Comparison of ENCODE assay signal across 18 cellular contexts in the genomic region with DNA sequence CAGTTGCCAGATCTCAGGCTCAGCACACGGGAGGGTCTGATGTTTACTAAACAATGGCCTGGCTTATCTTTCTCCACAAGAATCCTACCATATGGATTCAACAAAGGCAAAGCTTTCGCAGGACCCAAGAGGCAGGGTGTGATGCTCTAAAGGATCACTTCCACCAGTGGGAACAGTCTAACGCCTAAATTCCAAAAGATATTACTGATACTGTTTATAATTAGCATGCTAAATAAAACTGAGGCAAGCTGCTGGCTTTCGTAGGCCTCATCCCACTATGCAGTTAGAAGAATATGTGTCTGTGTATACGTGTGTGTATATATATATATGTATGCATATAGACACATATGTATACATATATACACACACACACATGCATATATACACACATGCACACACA. TPM values are rescaled to one million over a fixed set of nuclear protein-coding genes. Genes with fewer than 3 reads are reported as not detected.
A peak's percentile ranks its signal among the peaks of the same experiment; 100 is the strongest.
DNase-seq lines count a peak whose midpoint lies in the region; ATAC-seq and TF ChIP-seq lines count a peak whose summit lies in the region.
"Had no signal": no experiment of that assay in that cellular context is flagged by ENCODE, and none has a peak within 500 bp of the region (broad histone marks: within the 10 kb centered on the region; RNA-seq: fewer than 3 reads in every experiment).

No MANE protein-coding gene starts in this region.

- DNase-seq in neural progenitor cell (ENCODE audit: low spot score), result peak; percentile 16
- DNase-seq in gastrocnemius medialis, result no peak
- DNase-seq in NCI-H748 (lab: John Stamatoyannopoulos, UW; ENCODE audit: unreplicated experiment), result no peak
- no peak for DNase-seq in SKM-1 (lab: John Stamatoyannopoulos, UW; ENCODE audit: unreplicated experiment)
- DNase-seq: AML-193; Caco-2; Calu3; CD4-positive, alpha-beta T cell; CD8-positive, alpha-beta T cell; DMS79 treated with DMSO at 0.1 percent for 48 hours; GF-D8 had no signal

- no peaks in the 10 kb centered on the region for H3K9me3 Mint-ChIP-seq in neural progenitor cell
- H3K9me3 Mint-ChIP-seq: CD4-positive, alpha-beta T cell; CD8-positive, alpha-beta T cell had no signal

- H3K36me3 ChIP-seq in neural progenitor cell (no peaks in the 10 kb centered on the region), gastrocnemius medialis (no peaks in the 10 kb centered on the region)
- H3K36me3 ChIP-seq: BLaER1 treated with 17β-estradiol and CSF1 and Interleukin-3, amounts not matched to agents 10 nM and 100 nM had no signal

- no peaks in the 10 kb centered on the region for H3K27me3 ChIP-seq in neural progenitor cell
- H3K27me3 ChIP-seq in gastrocnemius medialis, result no peaks in the 10 kb centered on the region
- H3K27me3 ChIP-seq: BLaER1 treated with 17β-estradiol and CSF1 and Interleukin-3, amounts not matched to agents 10 nM and 100 nM had no signal

- TF ChIP-seq POLR2A in gastrocnemius medialis (IDR thresholded peaks at IDR 0.05), result no peak

- H3K27ac ChIP-seq in cingulate gyrus (ENCODE audit: low read depth, low read length) (peak overlapping the region; percentile 16), neural progenitor cell (no peak overlapping the region), gastrocnemius medialis (peak overlapping the region; percentile 80 to 87 (median 86))
- H3K27ac ChIP-seq: 22Rv1; A549; BLaER1 treated with 17β-estradiol and CSF1 and Interleukin-3, amounts not matched to agents 10 nM and 100 nM; C4-2B had no signal

- H3K4me3 Mint-ChIP-seq in neural progenitor cell, result no peak overlapping the region
- H3K4me3 Mint-ChIP-seq: B cell; CD4-positive, alpha-beta T cell; CD8-positive, alpha-beta T cell had no signal

- H3K36me3 Mint-ChIP-seq in neural progenitor cell, result no peaks in the 10 kb centered on the region
- H3K36me3 Mint-ChIP-seq: CD8-positive, alpha-beta T cell had no signal

- H3F3A ChIP-seq in neural progenitor cell (ENCODE audit: low read depth), result no peaks in the 10 kb centered on the region

- H3K4me1 ChIP-seq in neural progenitor cell (peaks cover 27% of the 10 kb centered on the region), gastrocnemius medialis (peaks cover 57 to 84% of the 10 kb centered on the region in 2 donors)
- H3K4me1 ChIP-seq: A549; BLaER1 treated with 17β-estradiol and CSF1 and Interleukin-3, amounts not matched to agents 10 nM and 100 nM; Caco-2 had no signal

- no peaks in the 10 kb centered on the region for H4K20me1 ChIP-seq in neural progenitor cell (ENCODE audit: low read depth)
- H4K20me1 ChIP-seq: BLaER1 treated with 17β-estradiol and CSF1 and Interleukin-3, amounts not matched to agents 10 nM and 100 nM had no signal

- TF ChIP-seq CTCF in neural progenitor cell (IDR thresholded peaks at IDR 0.05) (no peak), gastrocnemius medialis (IDR thresholded peaks at IDR 0.05 in 4 of 5, conservative IDR thresholded peaks at IDR 0.05 in 1 of 5) (no peak)

- intact Hi-C loops in gastrocnemius medialis (cut with DNase I; ENCODE audit: low total_unique reads), result no loop called here

- H3K27ac Mint-ChIP-seq in neural progenitor cell, result no peak overlapping the region
- H3K27ac Mint-ChIP-seq: B cell; CD4-positive, alpha-beta T cell; CD8-positive, alpha-beta T cell had no signal

- H3K79me2 ChIP-seq in neural progenitor cell (ENCODE audit: low read depth), result no peaks in the 10 kb centered on the region

- H3K4me1 Mint-ChIP-seq in neural progenitor cell, result peaks cover 5% of the 10 kb centered on the region
- H3K4me1 Mint-ChIP-seq: B cell had no signal

- H3K4me3 ChIP-seq in neural progenitor cell, result no peak overlapping the region
- no peak overlapping the region for H3K4me3 ChIP-seq in gastrocnemius medialis
- H3K4me3 ChIP-seq: A549; BLaER1 treated with 17β-estradiol and CSF1 and Interleukin-3, amounts not matched to agents 10 nM and 100 nM had no signal

- H3K9me3 ChIP-seq in neural progenitor cell (ENCODE audit: low read depth) (no peaks in the 10 kb centered on the region), gastrocnemius medialis (no peaks in the 10 kb centered on the region)
- H3K9me3 ChIP-seq: A549; BLaER1 treated with 17β-estradiol and CSF1 and Interleukin-3, amounts not matched to agents 10 nM and 100 nM; Caco-2 had no signal

- in situ Hi-C loops in gastrocnemius medialis (cut with MboI; ENCODE audit: low sequenced_read_pairs in 4 of 4), result no loop called here

- no peak overlapping the region for H3K9ac ChIP-seq in neural progenitor cell
- H3K9ac ChIP-seq: BLaER1 treated with 17β-estradiol and CSF1 and Interleukin-3, amounts not matched to agents 10 nM and 100 nM had no signal

- no peak overlapping the region for H2AFZ ChIP-seq in neural progenitor cell (replicated peaks)

- ATAC-seq in gastrocnemius medialis (no peak), esophagus mucosa (no peak)
- ATAC-seq: A549; CD8-positive, alpha-beta T cell had no signal

- H3K27me3 Mint-ChIP-seq in neural progenitor cell (ENCODE audit: insufficient read depth, low read depth), result peaks cover 2% of the 10 kb centered on the region

- no peak overlapping the region for H3K4me2 ChIP-seq in neural progenitor cell
- H3K4me2 ChIP-seq: A549; BLaER1 treated with 17β-estradiol and CSF1 and Interleukin-3, amounts not matched to agents 10 nM and 100 nM had no signal

RNA-seq across cellular contexts. Expression of a gene that starts 22.3 kb away (rescaled TPM):
- total RNA-seq in neural progenitor cell (ENCODE audit: low replicate concordance), result 12.5 and 13.8 TPM in 2 replicates
- 100 to 1,000 TPM; 171 to 303 (median 203) TPM for total RNA-seq in gastrocnemius medialis
- 20.7 TPM for total RNA-seq in esophagus mucosa
